7 cellular contexts compared by ENCODE assay signal in genomic region chr1:29937356-29937755, GRCh38.
"Had no signal": no experiment of that assay in that cellular context is flagged by ENCODE, and none has a peak within 500 bp of the region (broad histone marks: within the 10 kb centered on the region; RNA-seq: fewer than 3 reads in every experiment).

No MANE protein-coding gene starts in this region.

- DNase-seq: IMR-90, KBM-7, KG1 had no signal

- H3K4me3 ChIP-seq: K562 had no signal

- ATAC-seq: K562 had no signal

- H3K4me2 ChIP-seq: KMS-11 had no signal

- FAIRE-seq: HTR-8/SVneo, K562 had no signal

- H3K27ac ChIP-seq: HL-60, KMS-11 had no signal

- H3K9ac ChIP-seq: KMS-11 had no signal
